8 cellular contexts compared by ENCODE assay signal in the genomic region with DNA sequence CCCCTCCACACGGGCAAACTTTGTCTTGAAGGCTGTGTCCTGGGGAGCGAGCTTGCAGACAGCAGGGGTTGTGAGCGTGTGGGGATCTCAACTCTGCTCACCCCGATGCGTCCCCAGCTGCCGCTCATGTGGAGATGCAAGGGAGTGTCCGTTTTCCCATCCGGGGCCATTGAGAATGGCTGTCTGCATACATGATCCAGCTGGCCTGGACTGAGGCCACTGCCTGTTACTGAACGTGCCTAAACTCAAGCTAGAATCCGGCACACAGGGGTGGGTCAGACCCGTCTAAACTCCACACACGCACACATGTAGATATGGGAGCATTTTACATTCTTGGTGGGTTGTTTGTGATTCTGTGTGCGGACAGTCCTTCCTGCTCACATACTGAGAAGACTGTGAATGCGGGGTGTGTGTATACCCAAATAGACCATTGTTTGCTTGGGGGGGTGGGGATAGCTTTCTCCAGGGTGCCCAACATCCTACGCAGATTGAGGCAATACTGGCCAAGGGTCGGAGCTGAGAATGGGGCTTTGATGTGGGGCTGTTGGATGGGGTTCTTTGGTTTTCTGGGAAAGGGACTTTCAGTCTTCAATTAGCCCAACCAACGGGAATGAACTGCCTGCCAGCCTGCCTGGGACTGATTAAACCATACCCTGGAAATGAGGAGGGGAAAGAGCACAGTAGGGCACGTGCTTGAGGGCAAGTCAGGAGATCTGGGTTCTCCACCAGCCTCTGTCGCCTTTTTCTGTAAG.
DNase-seq lines count a peak whose midpoint lies in the region; ATAC-seq and TF ChIP-seq lines count a peak whose summit lies in the region.

No MANE protein-coding gene starts in this region.

- H3K4me3 ChIP-seq in esophagus squamous epithelium = peak overlapping the region in 3 of 4 donors; percentile 41 to 63 (median 49)
- H3K4me3 ChIP-seq in vagina = peak overlapping the region; percentile 50 to 52
- H3K4me3 ChIP-seq in MG63 = no peak overlapping the region

- H3K4me1 ChIP-seq in esophagus squamous epithelium (peaks cover 29 to 90% (median 33%) of the 10 kb centered on the region in 3 donors), vagina (peaks cover 47% of the 10 kb centered on the region)

- WGBS in esophagus squamous epithelium, 2 donors = 48% methylated on average over 16 to 17 of the region's 19 CpGs

- H3K36me3 Mint-ChIP-seq in activated naive CD8-positive, alpha-beta T cell = peaks cover 3% of the 10 kb centered on the region
- H3K36me3 Mint-ChIP-seq in activated naive CD8-positive, alpha-beta T cell treated with anti-CD3 and anti-CD28 coated beads, Interleukin-2, amount 50 U/mL, for 24 hours (ENCODE audit: low read depth) = peaks cover 3% of the 10 kb centered on the region
- peaks cover 16% of the 10 kb centered on the region for H3K36me3 Mint-ChIP-seq in nephron (ENCODE audit: low read depth)

- H3K4me1 Mint-ChIP-seq in activated naive CD8-positive, alpha-beta T cell (ENCODE audit: low read depth) = peaks cover 12% of the 10 kb centered on the region
- H3K4me1 Mint-ChIP-seq in activated naive CD8-positive, alpha-beta T cell treated with anti-CD3 and anti-CD28 coated beads, Interleukin-2, amount 50 U/mL, for 24 hours = peaks cover 16% of the 10 kb centered on the region
- H3K4me1 Mint-ChIP-seq in nephron = peaks cover 53% of the 10 kb centered on the region

- H3K9me3 ChIP-seq in esophagus squamous epithelium = no peaks in the 10 kb centered on the region
- H3K9me3 ChIP-seq in vagina = no peaks in the 10 kb centered on the region
- H3K9me3 ChIP-seq in MG63 = no peaks in the 10 kb centered on the region

- H3K36me3 ChIP-seq in esophagus squamous epithelium (peaks cover 0 to 18% (median 0%) of the 10 kb centered on the region in 3 donors), vagina (peaks cover 0 to 3% of the 10 kb centered on the region in 2 donors), MG63 (peaks cover 40% of the 10 kb centered on the region)

- no peak overlapping the region for H3K27ac Mint-ChIP-seq in activated naive CD8-positive, alpha-beta T cell
- no peak overlapping the region for H3K27ac Mint-ChIP-seq in activated naive CD8-positive, alpha-beta T cell treated with anti-CD3 and anti-CD28 coated beads, Interleukin-2, amount 50 U/mL, for 24 hours
- H3K27ac Mint-ChIP-seq in nephron = peak overlapping the region; percentile 84 to 96 (median 95)

- DNase-seq in activated naive CD8-positive, alpha-beta T cell treated with anti-CD3 and anti-CD28 coated beads, Interleukin-2, amount 50 U/mL, for 24 hours = no peak
- DNase-seq in esophagus squamous epithelium (lab: John Stamatoyannopoulos, UW) = no peak
- no peak for DNase-seq in vagina (ENCODE audit: extremely low spot score in 2 of 2)
- no peak for DNase-seq in Kasumi-1 (lab: John Stamatoyannopoulos, UW)
- no peak for DNase-seq in MG63
- no peak for DNase-seq in NCI-H446 (lab: John Stamatoyannopoulos, UW)

- H3K27me3 Mint-ChIP-seq in activated naive CD8-positive, alpha-beta T cell = no peaks in the 10 kb centered on the region
- H3K27me3 Mint-ChIP-seq in activated naive CD8-positive, alpha-beta T cell treated with anti-CD3 and anti-CD28 coated beads, Interleukin-2, amount 50 U/mL, for 24 hours = peaks cover 6% of the 10 kb centered on the region
- H3K27me3 Mint-ChIP-seq in nephron (ENCODE audit: low read depth) = no peaks in the 10 kb centered on the region

- TF ChIP-seq POLR2A in esophagus squamous epithelium (IDR thresholded peaks at IDR 0.05) (no peak), vagina (IDR thresholded peaks at IDR 0.05) (no peak)

- H3K9me3 Mint-ChIP-seq in activated naive CD8-positive, alpha-beta T cell (ENCODE audit: low read depth) = no peaks in the 10 kb centered on the region
- no peaks in the 10 kb centered on the region for H3K9me3 Mint-ChIP-seq in activated naive CD8-positive, alpha-beta T cell treated with anti-CD3 and anti-CD28 coated beads, Interleukin-2, amount 50 U/mL, for 24 hours
- H3K9me3 Mint-ChIP-seq in nephron = no peaks in the 10 kb centered on the region

- intact Hi-C loops in esophagus squamous epithelium (cut with DNase I) = no loop called here
- intact Hi-C loops in vagina (cut with DNase I) = loop anchor here (5.0 to 10.0 kb wide), 2 partner anchors 59 to 111 kb away; a partner anchor contains a TSS

- no peak for ATAC-seq in activated naive CD8-positive, alpha-beta T cell treated with anti-CD3 and anti-CD28 coated beads, Interleukin-2, amount 50 U/mL, for 24 hours

- H3K27me3 ChIP-seq in esophagus squamous epithelium = no peaks in the 10 kb centered on the region
- no peaks in the 10 kb centered on the region for H3K27me3 ChIP-seq in vagina
- H3K27me3 ChIP-seq in MG63 = no peaks in the 10 kb centered on the region

- H3K27ac ChIP-seq in esophagus squamous epithelium = peak overlapping the region; percentile 68 to 92 (median 87)
- H3K27ac ChIP-seq in vagina = peak overlapping the region; percentile 86

- H3K4me3 Mint-ChIP-seq in activated naive CD8-positive, alpha-beta T cell = peak overlapping the region; percentile 56
- H3K4me3 Mint-ChIP-seq in activated naive CD8-positive, alpha-beta T cell treated with anti-CD3 and anti-CD28 coated beads, Interleukin-2, amount 50 U/mL, for 24 hours = no peak overlapping the region
- peak overlapping the region in 1 of 3 experiments; percentile 49 for H3K4me3 Mint-ChIP-seq in nephron

- TF ChIP-seq CTCF in esophagus squamous epithelium (IDR thresholded peaks at IDR 0.05) = no peak
- no peak for TF ChIP-seq CTCF in nephron (IDR thresholded peaks at IDR 0.05; ENCODE audit: unreplicated experiment in 3 of 3)
- TF ChIP-seq CTCF in vagina (IDR thresholded peaks at IDR 0.05) = no peak

Comparison
In these comparisons a context has a peak if more than half of its experiments do, and no peak if none do; other contexts are left out.
1. H3K27ac Mint-ChIP-seq: peak in nephron (3 of 3); none in activated naive CD8-positive, alpha-beta T cell (single experiment) and activated naive CD8-positive, alpha-beta T cell treated with anti-CD3 and anti-CD28 coated beads, Interleukin-2, amount 50 U/mL, for 24 hours (single experiment).